ENCODE assay signal across 19 cellular contexts in genomic region chr7:36638586-36639265, GRCh38.
A peak's percentile ranks its signal among the peaks of the same experiment; 100 is the strongest.
DNase-seq lines count a peak whose midpoint lies in the region; ATAC-seq and TF ChIP-seq lines count a peak whose summit lies in the region.
"Had no signal": no experiment of that assay in that cellular context is flagged by ENCODE, and none has a peak within 500 bp of the region (broad histone marks: within the 10 kb centered on the region; RNA-seq: fewer than 3 reads in every experiment).

No MANE protein-coding gene starts in this region.

- no peak for ATAC-seq in CD4-positive, CD25-positive, alpha-beta regulatory T cell (ENCODE audit: low read depth in 2 of 2)
- ATAC-seq in T-cell (replicated peaks in 1 of 4), result peak; percentile 21 to 54 (median 31)
- peak; percentile 80 for ATAC-seq in foreskin keratinocyte
- no peak for ATAC-seq in HG03280 (IDR thresholded peaks at IDR 0.05; ENCODE audit: unreplicated experiment)
- ATAC-seq: left ventricle myocardium superior; stimulated activated memory B cell treated with anti-CD40 and anti-IgM and Interleukin-4, amounts not matched to agents 10 μg/mL and 1 μg/mL and 100 μg/mL, for 72 hours had no signal

- H3K27ac Mint-ChIP-seq in CD4-positive, CD25-positive, alpha-beta regulatory T cell, result peak overlapping the region; percentile 86 to 92 (median 89)
- H3K27ac Mint-ChIP-seq in T-cell, result peak overlapping the region; percentile 98 to 99
- H3K27ac Mint-ChIP-seq: stimulated activated memory B cell treated with anti-CD40 and anti-IgM and Interleukin-4, amounts not matched to agents 10 μg/mL and 1 μg/mL and 100 μg/mL, for 72 hours had no signal

- H3K27me3 ChIP-seq in CD4-positive, CD25-positive, alpha-beta regulatory T cell (ENCODE audit: control insufficient read depth, insufficient read depth, low read length), result no peaks in the 10 kb centered on the region
- H3K27me3 ChIP-seq in foreskin keratinocyte, result no peaks in the 10 kb centered on the region
- H3K27me3 ChIP-seq: right atrium auricular region, transverse colon had no signal

- H3K4me1 Mint-ChIP-seq in CD4-positive, CD25-positive, alpha-beta regulatory T cell, result peaks cover 3 to 52% (median 24%) of the 10 kb centered on the region in 4 donors
- H3K4me1 Mint-ChIP-seq in T-cell, result peaks cover 76 to 79% (median 76%) of the 10 kb centered on the region in 3 donors

- no peaks in the 10 kb centered on the region for H3K36me3 Mint-ChIP-seq in CD4-positive, CD25-positive, alpha-beta regulatory T cell
- H3K36me3 Mint-ChIP-seq in T-cell, result peaks cover 3% of the 10 kb centered on the region
- H3K36me3 Mint-ChIP-seq: stimulated activated memory B cell treated with anti-CD40 and anti-IgM and Interleukin-4, amounts not matched to agents 10 μg/mL and 1 μg/mL and 100 μg/mL, for 72 hours had no signal

- peak overlapping the region; percentile 34 for H3K27ac ChIP-seq in CD4-positive, CD25-positive, alpha-beta regulatory T cell (ENCODE audit: insufficient read depth, low read length, poor library complexity, severe bottlenecking)
- H3K27ac ChIP-seq in foreskin keratinocyte, result no peak overlapping the region
- H3K27ac ChIP-seq: right atrium auricular region, transverse colon had no signal

- no peaks in the 10 kb centered on the region for H3K9me3 Mint-ChIP-seq in CD4-positive, CD25-positive, alpha-beta regulatory T cell
- no peaks in the 10 kb centered on the region for H3K9me3 Mint-ChIP-seq in T-cell
- H3K9me3 Mint-ChIP-seq: CD14-positive monocyte; stimulated activated memory B cell treated with anti-CD40 and anti-IgM and Interleukin-4, amounts not matched to agents 10 μg/mL and 1 μg/mL and 100 μg/mL, for 72 hours had no signal

- no peaks in the 10 kb centered on the region for H3K9me3 ChIP-seq in CD4-positive, CD25-positive, alpha-beta regulatory T cell (ENCODE audit: control insufficient read depth in 2 of 2, low read length in 2 of 2)
- H3K9me3 ChIP-seq: mucosa of descending colon, right atrium auricular region, transverse colon had no signal

- H3K4me3 Mint-ChIP-seq in CD4-positive, CD25-positive, alpha-beta regulatory T cell, result peak overlapping the region in 2 of 4 donors; percentile 27 to 49
- peak overlapping the region in 2 of 3 donors; percentile 8 to 74 for H3K4me3 Mint-ChIP-seq in T-cell
- H3K4me3 Mint-ChIP-seq: CD14-positive monocyte; stimulated activated memory B cell treated with anti-CD40 and anti-IgM and Interleukin-4, amounts not matched to agents 10 μg/mL and 1 μg/mL and 100 μg/mL, for 72 hours had no signal

- TF ChIP-seq CTCF in foreskin keratinocyte (conservative IDR thresholded peaks at IDR 0.05), result no peak

- CTCF ChIA-PET in T-cell (lab: Charles Lee), result interaction anchor here (0.6 to 2.2 kb wide), 12 partner anchors 20 to 891 kb away, joined by 3 to 12 read pairs (median 3); no protein-coding TSS in a partner anchor

- POLR2A ChIA-PET in T-cell (lab: Charles Lee), result interaction anchor here (0.6 kb wide), 2 partner anchors 73 to 246 kb away, joined by 3 read pairs; no protein-coding TSS in a partner anchor

- H3K4me3 ChIP-seq in CD4-positive, CD25-positive, alpha-beta regulatory T cell (ENCODE audit: low read depth, low read length), result peak overlapping the region; percentile 66
- H3K4me3 ChIP-seq: mucosa of descending colon, right atrium auricular region, transverse colon had no signal

- H3K36me3 ChIP-seq in CD4-positive, CD25-positive, alpha-beta regulatory T cell (ENCODE audit: control insufficient read depth, insufficient read depth, low read length), result no peaks in the 10 kb centered on the region
- H3K36me3 ChIP-seq: right atrium auricular region, transverse colon had no signal

- peak; percentile 16 for DNase-seq in NCI-H82 (lab: John Stamatoyannopoulos, UW)
- DNase-seq in NCI-H82 treated with DMSO at 0.1 percent for 48 hours (lab: John Stamatoyannopoulos, UW; ENCODE audit: unreplicated experiment), result no peak
- DNase-seq in CD4-positive, CD25-positive, alpha-beta regulatory T cell, result no peak
- DNase-seq in T-cell, result peak in 4 of 34 experiments; percentile 2 to 23 (median 14)
- peak in 1 of 2 donors; percentile 60 for DNase-seq in foreskin keratinocyte
- no peak for DNase-seq in NCI-H2196 treated with DMSO at 0.1 percent for 48 hours (lab: John Stamatoyannopoulos, UW; ENCODE audit: unreplicated experiment)
- DNase-seq in NCI-H526 (lab: John Stamatoyannopoulos, UW), result no peak
- DNase-seq: activated CD4-positive, CD25-positive, alpha-beta regulatory T cell; anterior cingulate cortex; effector CD4-positive, alpha-beta T cell; GOT3; left ventricle myocardium superior; mucosa of descending colon; stimulated activated CD4-positive, alpha-beta T cell treated with anti-CD3 and anti-CD28 coated beads, Interleukin-15, amount 100 ng/mL, for 24 hours; transverse colon had no signal

- peaks cover 28% of the 10 kb centered on the region for H3K4me1 ChIP-seq in CD4-positive, CD25-positive, alpha-beta regulatory T cell (ENCODE audit: control insufficient read depth, insufficient read depth, low read length, poor library complexity, severe bottlenecking)
- no peaks in the 10 kb centered on the region for H3K4me1 ChIP-seq in foreskin keratinocyte
- H3K4me1 ChIP-seq: right atrium auricular region had no signal

- no peaks in the 10 kb centered on the region for H3K27me3 Mint-ChIP-seq in CD4-positive, CD25-positive, alpha-beta regulatory T cell
- H3K27me3 Mint-ChIP-seq in T-cell, result no peaks in the 10 kb centered on the region

Comparison
In these comparisons a context has a peak if more than half of its experiments do, and no peak if none do; other contexts are left out.
1. ATAC-seq: peak in T-cell (4 of 4) and foreskin keratinocyte (single experiment); none in CD4-positive, CD25-positive, alpha-beta regulatory T cell (0 of 2) and HG03280 (single experiment).